22 cellular contexts compared by ENCODE assay signal in genomic region chr2:10058251-10059015, GRCh38. TPM values are rescaled to one million over a fixed set of nuclear protein-coding genes. Genes with fewer than 3 reads are reported as not detected.
DNase-seq lines count a peak whose midpoint lies in the region; ATAC-seq, FAIRE-seq and TF ChIP-seq lines count a peak whose summit lies in the region.
"Had no signal": no experiment of that assay in that cellular context is flagged by ENCODE, and none has a peak within 500 bp of the region (broad histone marks: within the 10 kb centered on the region; RNA-seq: fewer than 3 reads in every experiment).

No MANE protein-coding gene starts in this region.

- peak in 1 of 2 experiments; percentile 14; a peak in 1 of 4 replicates for TF ChIP-seq RAD21 in H1 (IDR thresholded peaks at IDR 0.05 in 1 of 2, conservative IDR thresholded peaks at IDR 0.05 in 1 of 2; ENCODE audit: low read depth in 2 of 2, low read length in 2 of 2)

- H2AK5ac ChIP-seq in H1 (ENCODE audit: low read depth, low read length) = no peak overlapping the region

- H3K56ac ChIP-seq in H1 (replicated peaks; ENCODE audit: insufficient read length, low read depth, low read length) = no peak overlapping the region

- peaks cover 3% of the 10 kb centered on the region; the same call in 1 of the 2 replicates for H3K23me2 ChIP-seq in H1 (ENCODE audit: low read depth, low read length)

- H3K4me1 ChIP-seq in breast epithelium = no peaks in the 10 kb centered on the region
- peaks cover 0 to 16% (median 1%) of the 10 kb centered on the region in 4 experiments; a peak in 3 of 7 replicates for H3K4me1 ChIP-seq in H1 (replicated peaks in 1 of 4; ENCODE audit: control insufficient read depth in 3 of 4, insufficient read depth in 4 of 4, low read length in 3 of 4)
- peaks cover 0 to 14% of the 10 kb centered on the region in 2 donors for H3K4me1 ChIP-seq in mucosa of rectum (ENCODE audit: control insufficient read depth in 2 of 2, insufficient read depth in 2 of 2, low read length in 2 of 2)
- peaks cover 38% of the 10 kb centered on the region for H3K4me1 ChIP-seq in vagina

- ATAC-seq in HG02885 (IDR thresholded peaks at IDR 0.05; ENCODE audit: poor library complexity, unreplicated experiment) (no peak), HG03175 (IDR thresholded peaks at IDR 0.05; ENCODE audit: unreplicated experiment) (no peak), HG02852 (IDR thresholded peaks at IDR 0.05; ENCODE audit: unreplicated experiment) (no peak)

- no peak overlapping the region for H3K4ac ChIP-seq in H1 (replicated peaks; ENCODE audit: insufficient read length, low read depth, low read length)

- POLR2A ChIA-PET in MCF 10A (lab: Yijun Ruan, JAX) (no interaction called here), H1 (lab: Charles Lee; ENCODE audit: partially characterized antibody) (interaction anchor here (0.9 to 3.1 kb wide), 3 partner anchors 11 to 27 kb away, joined by 3 to 32 read pairs (median 12); partner anchors contain the start of gene KLF11)

- H3K14ac ChIP-seq in H1 (ENCODE audit: insufficient read length) = no peak overlapping the region

- no peak for TF ChIP-seq EP300 in H1 (IDR thresholded peaks at IDR 0.05; ENCODE audit: borderline replicate concordance in 1 of 2, low read depth in 2 of 2, low read length in 2 of 2)

- H3K27ac Mint-ChIP-seq in MCF 10A (ENCODE audit: low read depth, unreplicated experiment) = no peak overlapping the region
- H3K27ac Mint-ChIP-seq: activated naive CD8-positive, alpha-beta T cell treated with anti-CD3 and anti-CD28 coated beads, Interleukin-2, amount 50 U/mL, for 24 hours had no signal

- H3K27me3 ChIP-seq in breast epithelium (no peaks in the 10 kb centered on the region), H1 (replicated peaks in 1 of 4; ENCODE audit: control insufficient read depth in 3 of 4, extremely low read depth in 1 of 4, insufficient read depth in 3 of 4, low read length in 3 of 4) (no peaks in the 10 kb centered on the region), mucosa of rectum (ENCODE audit: control insufficient read depth in 2 of 2, insufficient read depth in 2 of 2, low read length in 2 of 2) (no peaks in the 10 kb centered on the region), vagina (no peaks in the 10 kb centered on the region)
- H3K27me3 ChIP-seq: BE2C, esophagus squamous epithelium, neutrophil had no signal

- H3K27me3 Mint-ChIP-seq in MCF 10A (ENCODE audit: insufficient read depth, unreplicated experiment) = no peaks in the 10 kb centered on the region
- H3K27me3 Mint-ChIP-seq: type B pancreatic cell had no signal

- H3K4me1 Mint-ChIP-seq in MCF 10A (ENCODE audit: insufficient read depth, unreplicated experiment) = peaks cover 10% of the 10 kb centered on the region

- CTCF ChIA-PET in MCF 10A (lab: Yijun Ruan, JAX) = interaction anchor here (0.6 to 3.7 kb wide), 12 partner anchors 10 to 465 kb away, joined by 3 to 24 read pairs (median 4); no protein-coding TSS in a partner anchor
- CTCF ChIA-PET in H1 (lab: Charles Lee; ENCODE audit: partially characterized antibody) = interaction anchor here (0.7 to 7.7 kb wide), 13 partner anchors 8 to 280 kb away, joined by 3 to 68 read pairs (median 6); partner anchors contain the start of gene TAF1B

- no peak overlapping the region for H3K18ac ChIP-seq in H1 (ENCODE audit: extremely low read depth, low read length)

- no peak overlapping the region for H3K4me3 ChIP-seq in breast epithelium
- no peak overlapping the region for H3K4me3 ChIP-seq in H1 (ENCODE audit: extremely low read depth in 1 of 4, insufficient read depth in 2 of 4, low read depth in 3 of 4, low read length in 4 of 4)
- no peak overlapping the region for H3K4me3 ChIP-seq in mucosa of rectum (ENCODE audit: low read length in 2 of 2)
- H3K4me3 ChIP-seq in vagina = no peak overlapping the region

- H3K9me3 Mint-ChIP-seq in MCF 10A (ENCODE audit: unreplicated experiment) = no peaks in the 10 kb centered on the region
- H3K9me3 Mint-ChIP-seq: activated naive CD8-positive, alpha-beta T cell treated with anti-CD3 and anti-CD28 coated beads, Interleukin-2, amount 50 U/mL, for 24 hours; H9; type B pancreatic cell had no signal

- H4K8ac ChIP-seq in H1 (ENCODE audit: extremely low read depth, insufficient read depth, low read length) = no peak overlapping the region; the same call in 1 of the 2 replicates

- peak overlapping the region in 1 of 2 experiments; percentile 76; a peak in 1 of 4 replicates for H3K4me2 ChIP-seq in H1 (ENCODE audit: insufficient read depth in 1 of 2, low read depth in 2 of 2, low read length in 2 of 2)

- no peak for TF ChIP-seq CTCF in breast epithelium (IDR thresholded peaks at IDR 0.05)
- TF ChIP-seq CTCF in MCF 10A (IDR thresholded peaks at IDR 0.05; ENCODE audit: unreplicated experiment) = no peak
- no peak for TF ChIP-seq CTCF in H1 (IDR thresholded peaks at IDR 0.05; ENCODE audit: control extremely low read depth in 1 of 3, insufficient read depth in 1 of 3, low read depth in 1 of 3, low read length in 3 of 3)
- no peak for TF ChIP-seq CTCF in vagina (IDR thresholded peaks at IDR 0.05)

- 0 out of 2 replicates have a peak overlapping the region, but pooled peaks have one; percentile 80 for H2BK20ac ChIP-seq in H1 (ENCODE audit: low read length)

- DNase-seq in breast epithelium (ENCODE audit: low spot score in 2 of 2) = no peak
- no peak for DNase-seq in MCF 10A (ENCODE audit: unreplicated experiment)
- no peak for DNase-seq in H1 (ENCODE audit: low read depth in 1 of 2, low spot score in 2 of 2)
- no peak for DNase-seq in vagina (ENCODE audit: extremely low spot score in 2 of 2)
- DNase-seq: activated CD4-positive, alpha-beta T cell treated with anti-CD3 and anti-CD28 coated beads for 48 hours; activated effector memory CD4-positive, alpha-beta T cell treated with Interleukin-2 at 50 U/mL for 16 hours; activated naive CD8-positive, alpha-beta T cell treated with anti-CD3 and anti-CD28 coated beads, Interleukin-2, amount 50 U/mL, for 24 hours; BE2C; esophagus squamous epithelium; NCI-H2081; Right ventricle myocardium superior; stimulated activated naive CD4-positive, alpha-beta T cell had no signal

- no peak overlapping the region for H2BK5ac ChIP-seq in H1 (ENCODE audit: low read depth, low read length)

- no peak overlapping the region for H2AFZ ChIP-seq in H1 (ENCODE audit: low read length)

- intact Hi-C loops in breast epithelium (cut with DNase I; ENCODE audit: low total_unique reads) (no loop called here), MCF 10A (cut with micrococcal nuclease) (no loop called here), vagina (cut with DNase I) (no loop called here)

- H4K91ac ChIP-seq in H1 (replicated peaks; ENCODE audit: insufficient read length, low read length) = peak overlapping the region; percentile 40

- FAIRE-seq in H1 (lab: Jason Lieb, UNC) = no peak
- FAIRE-seq: bronchial epithelial cell, G401.6, TTC549 had no signal

- peak overlapping the region; percentile 7; the same call in 1 of the 2 replicates for H2BK12ac ChIP-seq in H1 (ENCODE audit: low read depth, low read length)

- peaks cover 18% of the 10 kb centered on the region for H3K36me3 Mint-ChIP-seq in MCF 10A (ENCODE audit: insufficient read depth, unreplicated experiment)

- TF ChIP-seq POLR2A in breast epithelium (IDR thresholded peaks at IDR 0.05) (no peak), H1 (IDR thresholded peaks at IDR 0.05; ENCODE audit: control extremely low read depth in 1 of 2, low read depth in 2 of 2, low read length in 2 of 2) (no peak), vagina (IDR thresholded peaks at IDR 0.05) (no peak)

- no TSS peak for BruUV-seq in MCF 10A (replicated peaks; lab: Mats Ljungman, UMichigan)

- 93% methylated on average over 39 of the region's 39 CpGs; no CpG with 5 or more reads in 1 of the 2 experiments for WGBS in H1 (ENCODE audit: extremely low coverage in 1 of 2, insufficient coverage in 1 of 2, insufficient read length in 1 of 2, insufficient replicate concordance in 2 of 2, low coverage in 1 of 2, low lambda C conversion rate in 2 of 2, missing lambda C conversion rate in 1 of 2), 2 experiments

- no peak overlapping the region for H2BK15ac ChIP-seq in H1 (ENCODE audit: low read length)

- H3K79me2 ChIP-seq in H1 (ENCODE audit: control insufficient read depth in 1 of 2, insufficient read depth in 2 of 2, low read length in 2 of 2) = no peaks in the 10 kb centered on the region

- no peak overlapping the region for H3K4me3 Mint-ChIP-seq in MCF 10A (ENCODE audit: unreplicated experiment)
- H3K4me3 Mint-ChIP-seq: activated naive CD8-positive, alpha-beta T cell treated with anti-CD3 and anti-CD28 coated beads, Interleukin-2, amount 50 U/mL, for 24 hours had no signal

- no peak overlapping the region for H2BK120ac ChIP-seq in H1 (replicated peaks; ENCODE audit: low read depth, low read length)

- H3K79me1 ChIP-seq in H1 (ENCODE audit: low read depth, low read length) = no peaks in the 10 kb centered on the region

- no peaks in the 10 kb centered on the region for H4K20me1 ChIP-seq in H1 (replicated peaks in 1 of 2; ENCODE audit: control insufficient read depth in 1 of 2, insufficient read depth in 2 of 2, low read length in 2 of 2)

- no peak overlapping the region for H3K9ac ChIP-seq in H1 (replicated peaks in 1 of 4; ENCODE audit: extremely low read depth in 1 of 4, low read depth in 3 of 4, low read length in 3 of 4)
- H3K9ac ChIP-seq in mucosa of rectum (ENCODE audit: low read depth in 1 of 2, low read length in 2 of 2) = no peak overlapping the region

- H3K27ac ChIP-seq in breast epithelium = peak overlapping the region; percentile 75 to 77
- H3K27ac ChIP-seq in H1 (ENCODE audit: low read depth, low read length) = no peak overlapping the region
- peak overlapping the region; percentile 58 to 71 for H3K27ac ChIP-seq in mucosa of rectum (ENCODE audit: low read depth in 2 of 2, low read length in 2 of 2)
- peak overlapping the region; percentile 76 for H3K27ac ChIP-seq in vagina
- H3K27ac ChIP-seq: neutrophil had no signal

- H3K23ac ChIP-seq in H1 (ENCODE audit: insufficient read length) = no peak overlapping the region

- no peak overlapping the region for H4K5ac ChIP-seq in H1 (ENCODE audit: insufficient read length, low read depth, low read length)

- H3K9me3 ChIP-seq in breast epithelium (no peaks in the 10 kb centered on the region), H1 (ENCODE audit: insufficient read depth in 2 of 2, low read depth in 1 of 2, low read length in 1 of 2) (no peaks in the 10 kb centered on the region), mucosa of rectum (ENCODE audit: control insufficient read depth in 2 of 2, low read length in 2 of 2) (no peaks in the 10 kb centered on the region), vagina (no peaks in the 10 kb centered on the region)
- H3K9me3 ChIP-seq: BE2C, esophagus squamous epithelium, neutrophil had no signal

- H3K36me3 ChIP-seq in breast epithelium (no peaks in the 10 kb centered on the region), H1 (ENCODE audit: control insufficient read depth in 2 of 4, insufficient read depth in 4 of 4, low read length in 3 of 4) (peaks cover 0 to 2% (median 0%) of the 10 kb centered on the region in 4 experiments; a peak in 2 of 8 replicates), mucosa of rectum (ENCODE audit: control insufficient read depth in 2 of 2, insufficient read depth in 2 of 2, low read length in 2 of 2) (peaks cover 3 to 7% of the 10 kb centered on the region in 2 donors), vagina (peaks cover 0 to 5% of the 10 kb centered on the region in 2 donors)
- H3K36me3 ChIP-seq: neutrophil had no signal

RNA-seq across cellular contexts. Expression of gene KLF11, which starts 15.1 kb away (rescaled TPM):
- total RNA-seq in breast epithelium (10 to 100 TPM; 22.0 to 27.5 (median 22.2) TPM), MCF 10A (2022) (7.1 and 10.0 TPM in 2 replicates), vagina (30.4 TPM)
- total RNA-seq in H1 (2021; fragmentation: NEBNext Ultra II Directional; extraction: Animal tissue kit (Norgen Biotek cat#: 25700)) = 4.6 and 6.4 TPM in 2 replicates
- 8.6 and 10.1 TPM in 2 replicates for polyA plus RNA-seq in H1 (2011; rRNA removed)
- 8.1 TPM for polyA plus RNA-seq in H1 (2011; cell fraction: cytosol; rRNA removed)
- 7.3 TPM for polyA plus RNA-seq in H1 (2011; cell fraction: nucleus; rRNA removed)
- 4.5 to 8.2 TPM (median 5.7 TPM) in 4 replicates for polyA plus RNA-seq in H1 (2012, experiment 1 of 2)
- 1.9 TPM for polyA plus RNA-seq in H1 (2012, experiment 2 of 2)
- polyA plus RNA-seq in H1 (2013, experiment 1 of 2) = 3.8 TPM
- 4.2 TPM for polyA plus RNA-seq in H1 (2013, experiment 2 of 2)
- 23.2 and 30.8 TPM in 2 replicates for polyA minus RNA-seq in H1 (2011; rRNA and poly(A)+ RNA removed)
- 7.7 TPM for polyA minus RNA-seq in H1 (2011; cell fraction: cytosol; rRNA and poly(A)+ RNA removed)
- 7.2 TPM for polyA minus RNA-seq in H1 (2011; cell fraction: nucleus; rRNA and poly(A)+ RNA removed)

RNA-seq across cellular contexts. Expression of gene CYS1, which starts 21.8 kb away (rescaled TPM):
- total RNA-seq in breast epithelium = 1 to 10 TPM; 1.3 to 2.4 (median 1.6) TPM
- not detected in 2 replicates for total RNA-seq in MCF 10A (2022)
- 0.13 and 0.25 TPM in 2 replicates for total RNA-seq in H1 (2021; fragmentation: NEBNext Ultra II Directional; extraction: Animal tissue kit (Norgen Biotek cat#: 25700))
- polyA plus RNA-seq in H1 (2011; rRNA removed) = 0.09 and 0.57 TPM in 2 replicates
- 0.32 TPM for polyA plus RNA-seq in H1 (2011; cell fraction: cytosol; rRNA removed)
- polyA plus RNA-seq in H1 (2011; cell fraction: nucleus; rRNA removed) = 0.47 TPM
- 0.16 to 0.46 TPM (median 0.30 TPM) in 4 replicates for polyA plus RNA-seq in H1 (2012, experiment 1 of 2)
- 0.17 TPM for polyA plus RNA-seq in H1 (2012, experiment 2 of 2)
- polyA plus RNA-seq in H1 (2013, experiment 1 of 2) = 0.59 TPM
- polyA plus RNA-seq in H1 (2013, experiment 2 of 2) = 0.28 TPM
- polyA minus RNA-seq in H1 (2011; rRNA and poly(A)+ RNA removed) = 0.05 and 0.19 TPM in 2 replicates
- not detected for polyA minus RNA-seq in H1 (2011; cell fraction: cytosol; rRNA and poly(A)+ RNA removed)
- polyA minus RNA-seq in H1 (2011; cell fraction: nucleus; rRNA and poly(A)+ RNA removed) = not detected
- total RNA-seq in vagina = 13.5 TPM
